ENCODE assay signal across 8 cellular contexts in the genomic region with DNA sequence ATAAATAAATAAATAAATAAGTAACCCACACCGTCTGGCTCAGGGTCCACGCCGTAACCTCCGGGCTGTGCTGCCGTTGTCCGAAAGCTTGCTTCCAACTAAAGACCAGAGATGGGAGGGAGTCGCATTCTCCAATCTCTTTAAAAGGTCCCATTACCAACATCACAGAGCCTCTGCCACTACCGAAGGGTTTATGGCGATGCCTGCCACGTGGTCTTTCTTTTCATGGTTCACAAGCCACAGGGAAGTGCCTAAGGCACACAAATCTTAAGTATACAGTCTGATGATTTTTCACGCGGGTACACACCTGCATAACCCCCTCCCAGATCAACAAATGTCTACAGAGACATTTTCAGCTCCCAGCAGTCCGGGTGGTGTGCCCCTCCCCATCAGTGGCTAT. TPM values are rescaled to one million over a fixed set of nuclear protein-coding genes. Genes with fewer than 3 reads are reported as not detected.
A peak's percentile ranks its signal among the peaks of the same experiment; 100 is the strongest.
DNase-seq lines count a peak whose midpoint lies in the region; ATAC-seq and TF ChIP-seq lines count a peak whose summit lies in the region.

No MANE protein-coding gene starts in this region.

- H3K27me3 Mint-ChIP-seq in T-helper 2 cell treated with Interferon-gamma antibody and Interleukin-4, amounts not matched to agents 5 μg/mL and 100 μg/mL, for 36 hours (ENCODE audit: low read depth): peaks cover 11% of the 10 kb centered on the region

- no peaks in the 10 kb centered on the region for H3K36me3 ChIP-seq in smooth muscle cell (ENCODE audit: low read depth)

- no peak overlapping the region for H3K27ac ChIP-seq in smooth muscle cell (ENCODE audit: low read depth)

- peak; percentile 70 for DNase-seq in activated CD8-positive, alpha-beta memory T cell treated with anti-CD3 and anti-CD28 coated beads for 24 hours
- no peak for DNase-seq in activated CD8-positive, alpha-beta memory T cell treated with anti-CD3 and anti-CD28 coated beads, Interleukin-2, amount 50 U/mL, for 48 hours
- no peak for DNase-seq in T-helper 2 cell treated with Interferon-gamma antibody and Interleukin-4, amounts not matched to agents 5 μg/mL and 100 μg/mL, for 36 hours (ENCODE audit: low spot score)
- DNase-seq in foreskin melanocyte: peak; percentile 36
- DNase-seq in smooth muscle cell (lab: John Stamatoyannopoulos, UW; ENCODE audit: unreplicated experiment): no peak
- no peak for DNase-seq in pons (ENCODE audit: low spot score)
- no peak for DNase-seq in HuH-7 (ENCODE audit: low spot score)

- H3F3A ChIP-seq in smooth muscle cell (ENCODE audit: low read depth): peaks cover 14% of the 10 kb centered on the region

- H3K79me2 ChIP-seq in smooth muscle cell (ENCODE audit: low read depth): peaks cover 51% of the 10 kb centered on the region

- no peaks in the 10 kb centered on the region for H3K9me3 Mint-ChIP-seq in T-helper 2 cell treated with Interferon-gamma antibody and Interleukin-4, amounts not matched to agents 5 μg/mL and 100 μg/mL, for 36 hours

- H3K36me3 Mint-ChIP-seq in T-helper 2 cell treated with Interferon-gamma antibody and Interleukin-4, amounts not matched to agents 5 μg/mL and 100 μg/mL, for 36 hours (ENCODE audit: low read depth): peaks cover 52% of the 10 kb centered on the region

- H2AFZ ChIP-seq in smooth muscle cell (ENCODE audit: low read depth): no peak overlapping the region

- peaks cover 59% of the 10 kb centered on the region for H4K20me1 ChIP-seq in smooth muscle cell (ENCODE audit: low read depth)

- H3K9me3 ChIP-seq in smooth muscle cell (replicated peaks; ENCODE audit: low read depth): no peaks in the 10 kb centered on the region

- no peak for TF ChIP-seq CTCF in smooth muscle cell (IDR thresholded peaks at IDR 0.05; ENCODE audit: borderline replicate concordance, insufficient read depth, poor library complexity, severe bottlenecking)

- peak overlapping the region; percentile 100 for H3K4me2 ChIP-seq in smooth muscle cell

- H3K27ac Mint-ChIP-seq in T-helper 2 cell treated with Interferon-gamma antibody and Interleukin-4, amounts not matched to agents 5 μg/mL and 100 μg/mL, for 36 hours: peak overlapping the region; percentile 87

- H3K9ac ChIP-seq in smooth muscle cell (ENCODE audit: low read depth): peak overlapping the region; percentile 80

- H3K4me3 ChIP-seq in smooth muscle cell: peak overlapping the region; percentile 88

- ATAC-seq in HG03571 (IDR thresholded peaks at IDR 0.05; ENCODE audit: unreplicated experiment): no peak

- no peaks in the 10 kb centered on the region for H3K27me3 ChIP-seq in smooth muscle cell (ENCODE audit: low read depth)

- peaks cover 36% of the 10 kb centered on the region for H3K4me1 ChIP-seq in smooth muscle cell (ENCODE audit: low read depth)

- H3K4me3 Mint-ChIP-seq in T-helper 2 cell treated with Interferon-gamma antibody and Interleukin-4, amounts not matched to agents 5 μg/mL and 100 μg/mL, for 36 hours: peak overlapping the region; percentile 99

- H3K4me1 Mint-ChIP-seq in T-helper 2 cell treated with Interferon-gamma antibody and Interleukin-4, amounts not matched to agents 5 μg/mL and 100 μg/mL, for 36 hours (ENCODE audit: low read depth): peaks cover 47% of the 10 kb centered on the region

- 17% methylated on average over 13 of the region's 13 CpGs for WGBS in smooth muscle cell (ENCODE audit: low lambda C conversion rate)

RNA-seq across cellular contexts. Expression of a gene that starts 1.4 kb away (rescaled TPM):
- total RNA-seq in smooth muscle cell: 66.5 and 81.2 TPM in 2 replicates
- 209 and 233 TPM in 2 replicates for polyA plus RNA-seq in smooth muscle cell

RNA-seq across cellular contexts. Expression of a gene that starts 31.8 kb away (rescaled TPM):
- total RNA-seq in smooth muscle cell: 20.8 and 35.4 TPM in 2 replicates
- polyA plus RNA-seq in smooth muscle cell: 18.0 and 21.6 TPM in 2 replicates

Comparison
In these comparisons a context has a peak if more than half of its experiments do, and no peak if none do; other contexts are left out.
1. DNase-seq: peak in activated CD8-positive, alpha-beta memory T cell treated with anti-CD3 and anti-CD28 coated beads for 24 hours (single experiment) and foreskin melanocyte (single experiment); none in activated CD8-positive, alpha-beta memory T cell treated with anti-CD3 and anti-CD28 coated beads, Interleukin-2, amount 50 U/mL, for 48 hours (single experiment), T-helper 2 cell treated with Interferon-gamma antibody and Interleukin-4, amounts not matched to agents 5 μg/mL and 100 μg/mL, for 36 hours (single experiment), smooth muscle cell (single experiment), pons (single experiment) and HuH-7 (single experiment).